Comparison of ENCODE assay signal across 20 cellular contexts in the genomic region with DNA sequence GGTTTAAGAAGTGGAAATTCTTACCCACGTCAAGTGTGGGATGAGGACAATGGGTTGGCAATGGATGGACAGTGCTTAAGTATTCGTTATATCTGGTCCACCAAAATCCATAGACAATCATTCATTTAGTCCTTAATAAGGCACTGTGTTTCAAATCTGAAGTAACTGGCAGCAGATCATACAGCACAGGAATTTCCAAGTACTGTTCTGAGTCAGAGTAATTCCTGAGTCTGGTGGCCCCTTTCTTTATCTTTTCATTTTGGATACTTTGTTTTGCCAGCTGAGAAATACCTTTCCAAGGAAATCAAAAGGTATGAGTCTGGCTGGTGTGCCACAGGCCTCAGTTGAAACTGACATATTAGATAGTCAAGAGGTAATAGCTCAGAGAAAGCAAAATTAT. TPM values are rescaled to one million over a fixed set of nuclear protein-coding genes. Genes with fewer than 3 reads are reported as not detected.
A peak's percentile ranks its signal among the peaks of the same experiment; 100 is the strongest.
DNase-seq lines count a peak whose midpoint lies in the region; ATAC-seq and TF ChIP-seq lines count a peak whose summit lies in the region.
"Had no signal": no experiment of that assay in that cellular context is flagged by ENCODE, and none has a peak within 500 bp of the region (broad histone marks: within the 10 kb centered on the region; RNA-seq: fewer than 3 reads in every experiment).

No MANE protein-coding gene starts in this region.

- H3K4me3 Mint-ChIP-seq in chondrocyte (ENCODE audit: unreplicated experiment), result no peak overlapping the region
- H3K4me3 Mint-ChIP-seq: CD14-positive monocyte; CD4-positive, alpha-beta memory T cell; HFFc6 had no signal

- H3K4me3 ChIP-seq in cardiac fibroblast (replicated peaks in 1 of 2; ENCODE audit: low read depth in 2 of 2, low read length in 2 of 2) (no peak overlapping the region), fibroblast of pulmonary artery (replicated peaks; ENCODE audit: low read depth, low read length) (no peak overlapping the region)
- H3K4me3 ChIP-seq: BLaER1, GM12878 had no signal

- peak; percentile 76 for ATAC-seq in omental fat pad (ENCODE audit: low FRiP score)
- no peak for ATAC-seq in HG03097 (IDR thresholded peaks at IDR 0.05; ENCODE audit: low FRiP score, unreplicated experiment)
- ATAC-seq in HG03159 (IDR thresholded peaks at IDR 0.05; ENCODE audit: unreplicated experiment), result no peak
- ATAC-seq: GM12878, HCT116 had no signal

- H3K4me1 Mint-ChIP-seq in chondrocyte (ENCODE audit: low read depth), result peaks cover 7% of the 10 kb centered on the region
- H3K4me1 Mint-ChIP-seq: CD14-positive monocyte; CD4-positive, alpha-beta memory T cell had no signal

- no peaks in the 10 kb centered on the region for H3K27me3 Mint-ChIP-seq in chondrocyte (ENCODE audit: low read depth)
- H3K27me3 Mint-ChIP-seq: CD4-positive, alpha-beta memory T cell had no signal

- DNase-seq in NCI-H226 (peak; percentile 8), cardiac fibroblast (ENCODE audit: low read depth in 2 of 2) (peak; percentile 16 to 21), fibroblast of pulmonary artery (ENCODE audit: low read depth) (peak; percentile 39), omental fat pad (ENCODE audit: low spot score) (no peak), OCI-M1 (lab: John Stamatoyannopoulos, UW) (no peak), chondrocyte (ENCODE audit: low spot score) (no peak)
- DNase-seq: AML-193; CD4-positive, alpha-beta memory T cell; DMS79 treated with DMSO at 0.1 percent for 48 hours; GF-D8; GOT3; H7; HFFc6 had no signal

- TF ChIP-seq CTCF in cardiac fibroblast (IDR thresholded peaks at IDR 0.05; ENCODE audit: low read depth, low read length) (no peak), fibroblast of pulmonary artery (IDR thresholded peaks at IDR 0.05; ENCODE audit: low read length, missing control alignments) (no peak), omental fat pad (IDR thresholded peaks at IDR 0.05) (no peak), chondrocyte (IDR thresholded peaks at IDR 0.05) (no peak)

- H3K36me3 Mint-ChIP-seq in chondrocyte (ENCODE audit: low read depth), result peaks cover 1% of the 10 kb centered on the region
- H3K36me3 Mint-ChIP-seq: CD14-positive monocyte had no signal

- peaks cover 10% of the 10 kb centered on the region for H3K9me3 Mint-ChIP-seq in chondrocyte (ENCODE audit: low read depth)
- H3K9me3 Mint-ChIP-seq: HFFc6 had no signal

- H3K27ac Mint-ChIP-seq in chondrocyte (ENCODE audit: unreplicated experiment), result no peak overlapping the region
- H3K27ac Mint-ChIP-seq: CD14-positive monocyte; CD4-positive, alpha-beta memory T cell; HFFc6 had no signal

RNA-seq across cellular contexts. Expression of a gene that starts 31.4 kb away (rescaled TPM):
- 10 to 100 TPM in 2 of 4 donors, 1 to 10 TPM in 2; 6.7 to 15.3 (median 11.8) TPM for total RNA-seq in omental fat pad
- 8.1 to 9.8 TPM (median 9.1 TPM) in 3 replicates for total RNA-seq in chondrocyte
- total RNA-seq: HT-29 had no signal

RNA-seq across cellular contexts. Expression of a gene that starts 51.5 kb away (rescaled TPM):
- total RNA-seq in omental fat pad, result 10 to 100 TPM; 44.5 to 61.7 (median 46.6) TPM
- total RNA-seq in chondrocyte, result 49.6 to 71.2 TPM (median 51.2 TPM) in 3 replicates

Comparison
In these comparisons a context has a peak if more than half of its experiments do, and no peak if none do; other contexts are left out.
1. DNase-seq: peak in NCI-H226 (single experiment), cardiac fibroblast (2 of 2) and fibroblast of pulmonary artery (single experiment); none in omental fat pad (single experiment), OCI-M1 (single experiment) and chondrocyte (single experiment).